ENCODE assay signal across 8 cellular contexts in genomic region chr10:73044378-73045285, GRCh38. TPM values are rescaled to one million over a fixed set of nuclear protein-coding genes. Genes with fewer than 3 reads are reported as not detected.
DNase-seq lines count a peak whose midpoint lies in the region; ATAC-seq and TF ChIP-seq lines count a peak whose summit lies in the region.
"Had no signal": no experiment of that assay in that cellular context is flagged by ENCODE, and none has a peak within 500 bp of the region (broad histone marks: within the 10 kb centered on the region; RNA-seq: fewer than 3 reads in every experiment).

No MANE protein-coding gene starts in this region.

- in situ Hi-C loops in brain microvascular endothelial cell (cut with HindIII; ENCODE audit: low pct_ligation_motif_present, low sequenced_read_pairs) = no loop called here
- in situ Hi-C loops in transverse colon (cut with MboI; ENCODE audit: low pct_ligation_motif_present in 1 of 4, low pct_unique_long_range_greater_than_20kb in 1 of 4, low sequenced_read_pairs in 3 of 4) = no loop called here

- no peaks in the 10 kb centered on the region for H3K9me3 Mint-ChIP-seq in stimulated activated effector memory CD8-positive, alpha-beta T cell treated with anti-CD3 and anti-CD28 coated beads, Interleukin-12 subunit alpha, Interleukin-12 subunit beta, amount 100 ng/mL, for 72 hours

- peaks cover 100% of the 10 kb centered on the region for H3K36me3 Mint-ChIP-seq in stimulated activated effector memory CD8-positive, alpha-beta T cell treated with anti-CD3 and anti-CD28 coated beads, Interleukin-12 subunit alpha, Interleukin-12 subunit beta, amount 100 ng/mL, for 72 hours

- DNase-seq in brain microvascular endothelial cell (peak; percentile 77), iris pigment epithelial cell (ENCODE audit: low read depth) (peak; percentile 94), tibial artery (no peak), transverse colon (no peak), NCI-H2196 treated with DMSO at 0.1 percent for 48 hours (lab: John Stamatoyannopoulos, UW; ENCODE audit: unreplicated experiment) (no peak)
- DNase-seq in stimulated activated effector memory CD8-positive, alpha-beta T cell treated with anti-CD3 and anti-CD28 coated beads, Interleukin-12 subunit alpha, Interleukin-12 subunit beta, amount 100 ng/mL, for 72 hours (ENCODE audit: low spot score in 2 of 2) = no peak
- DNase-seq: activated naive CD4-positive, alpha-beta T cell treated with anti-CD3 and anti-CD28 coated beads, Interleukin-2, amount 50 U/mL, for 16 hours had no signal

- H3K27ac ChIP-seq in HUES48 (ENCODE audit: low read depth, low read length) (peak overlapping the region; percentile 82), brain microvascular endothelial cell (peak overlapping the region; percentile 76), tibial artery (peak overlapping the region; percentile 37 to 47), transverse colon (peak overlapping the region in 1 of 4 donors; percentile 8)

- no peak overlapping the region for H3K27ac Mint-ChIP-seq in stimulated activated effector memory CD8-positive, alpha-beta T cell treated with anti-CD3 and anti-CD28 coated beads, Interleukin-12 subunit alpha, Interleukin-12 subunit beta, amount 100 ng/mL, for 72 hours

- H3K4me3 ChIP-seq in HUES48 (ENCODE audit: low read depth, low read length) = peak overlapping the region; percentile 27
- no peak overlapping the region for H3K4me3 ChIP-seq in brain microvascular endothelial cell (ENCODE audit: low read depth, low read length)
- H3K4me3 ChIP-seq in tibial artery = no peak overlapping the region
- no peak overlapping the region for H3K4me3 ChIP-seq in transverse colon

- 72 to 77% methylated on average over 6 to 7 of the region's 7 CpGs for WGBS in transverse colon (ENCODE audit: low coverage in 1 of 2), 2 donors

- no peak for TF ChIP-seq POLR2A in transverse colon (IDR thresholded peaks at IDR 0.05)

- H3K4me3 Mint-ChIP-seq in stimulated activated effector memory CD8-positive, alpha-beta T cell treated with anti-CD3 and anti-CD28 coated beads, Interleukin-12 subunit alpha, Interleukin-12 subunit beta, amount 100 ng/mL, for 72 hours = no peak overlapping the region

- ATAC-seq in stimulated activated effector memory CD8-positive, alpha-beta T cell treated with anti-CD3 and anti-CD28 coated beads, Interleukin-12 subunit alpha, Interleukin-12 subunit beta, amount 100 ng/mL, for 72 hours = no peak

- H3K9me3 ChIP-seq in HUES48 (ENCODE audit: control insufficient read depth, insufficient read depth, low read length) (no peaks in the 10 kb centered on the region), tibial artery (no peaks in the 10 kb centered on the region), transverse colon (no peaks in the 10 kb centered on the region)

- H3K4me1 Mint-ChIP-seq in stimulated activated effector memory CD8-positive, alpha-beta T cell treated with anti-CD3 and anti-CD28 coated beads, Interleukin-12 subunit alpha, Interleukin-12 subunit beta, amount 100 ng/mL, for 72 hours = peaks cover 6% of the 10 kb centered on the region

- TF ChIP-seq EP300 in transverse colon (IDR thresholded peaks at IDR 0.05; ENCODE audit: low read depth) = no peak

- H3K27me3 ChIP-seq in HUES48 (ENCODE audit: control insufficient read depth, insufficient read depth, low read length) (no peaks in the 10 kb centered on the region), brain microvascular endothelial cell (replicated peaks) (no peaks in the 10 kb centered on the region), tibial artery (no peaks in the 10 kb centered on the region), transverse colon (no peaks in the 10 kb centered on the region)

- H3K4me1 ChIP-seq in HUES48 (ENCODE audit: control insufficient read depth, insufficient read depth, low read length) (peaks cover 39% of the 10 kb centered on the region), tibial artery (peaks cover 0 to 28% (median 18%) of the 10 kb centered on the region in 4 donors), transverse colon (no peaks in the 10 kb centered on the region)

- H3K9ac ChIP-seq in HUES48 (ENCODE audit: low read depth, low read length) = peak overlapping the region; percentile 43; the same call in 1 of the 2 replicates

- intact Hi-C loops in tibial artery (cut with DNase I; ENCODE audit: low total_unique reads) = no loop called here
- intact Hi-C loops in transverse colon (cut with DNase I; ENCODE audit: low total_unique reads) = no loop called here

- TF ChIP-seq CTCF in brain microvascular endothelial cell (IDR thresholded peaks at IDR 0.05; ENCODE audit: low read depth, low read length, missing control alignments) (no peak), tibial artery (IDR thresholded peaks at IDR 0.05) (no peak), transverse colon (IDR thresholded peaks at IDR 0.05) (no peak)

- H3K36me3 ChIP-seq in HUES48 (ENCODE audit: control insufficient read depth, insufficient read depth, low read length) (peaks cover 6% of the 10 kb centered on the region; the same call in 1 of the 2 replicates), brain microvascular endothelial cell (replicated peaks) (peaks cover 16% of the 10 kb centered on the region), tibial artery (peaks cover under 1 to 17% (median 3%) of the 10 kb centered on the region in 3 donors), transverse colon (peaks cover 0 to 37% (median 5%) of the 10 kb centered on the region in 4 donors)

RNA-seq across cellular contexts. Expression of gene P4HA1, which starts 52.0 kb away (rescaled TPM):
- total RNA-seq in transverse colon = 10 to 100 TPM; 10.5 to 28.6 (median 14.4) TPM

Comparison
In these comparisons a context has a peak if more than half of its experiments do, and no peak if none do; other contexts are left out.
1. DNase-seq: peak in brain microvascular endothelial cell (single experiment) and iris pigment epithelial cell (single experiment); none in tibial artery (0 of 2), transverse colon (single experiment), NCI-H2196 treated with DMSO at 0.1 percent for 48 hours (single experiment) and stimulated activated effector memory CD8-positive, alpha-beta T cell treated with anti-CD3 and anti-CD28 coated beads, Interleukin-12 subunit alpha, Interleukin-12 subunit beta, amount 100 ng/mL, for 72 hours (0 of 2).